ENCODE assay signal across 8 cellular contexts in the genomic region with DNA sequence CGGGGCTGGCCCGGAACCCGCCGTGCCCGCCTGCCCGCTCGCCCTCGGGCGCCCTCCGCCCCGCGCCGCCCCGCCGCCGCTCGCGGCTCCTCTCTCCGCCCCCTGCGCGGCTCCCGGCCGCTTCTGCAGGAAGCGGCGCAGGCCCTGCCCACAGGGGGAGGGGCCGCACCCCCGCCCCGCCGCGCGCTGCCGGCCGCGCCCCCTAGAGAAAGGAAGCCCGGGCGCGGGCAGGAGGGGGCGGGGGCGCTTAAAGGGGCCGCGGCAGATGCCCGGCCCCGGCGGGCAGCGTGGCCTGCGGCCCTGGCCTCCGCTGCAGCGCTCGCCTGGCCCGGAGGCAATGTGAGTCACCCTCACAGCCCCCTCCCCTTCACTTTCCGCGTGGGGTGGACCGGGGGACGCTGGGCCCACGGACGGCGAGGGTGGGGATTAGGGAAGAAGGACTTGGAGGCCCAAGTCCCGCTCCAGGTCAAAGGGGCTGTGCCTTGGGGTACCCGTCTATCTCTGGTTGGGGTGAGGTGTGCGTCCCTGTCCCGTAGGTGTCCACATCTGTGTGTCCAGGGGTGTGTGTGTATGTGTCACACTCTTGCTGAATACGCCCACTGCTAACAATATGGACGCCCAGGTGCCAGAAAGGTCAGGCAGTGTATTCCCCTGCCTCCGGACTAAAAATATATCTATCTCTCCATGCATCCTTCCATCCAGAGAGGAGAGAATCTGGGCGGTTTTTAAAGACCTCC. TPM values are rescaled to one million over a fixed set of nuclear protein-coding genes. Genes with fewer than 3 reads are reported as not detected.
DNase-seq lines count a peak whose midpoint lies in the region; ATAC-seq and TF ChIP-seq lines count a peak whose summit lies in the region.

A gene with protein sequence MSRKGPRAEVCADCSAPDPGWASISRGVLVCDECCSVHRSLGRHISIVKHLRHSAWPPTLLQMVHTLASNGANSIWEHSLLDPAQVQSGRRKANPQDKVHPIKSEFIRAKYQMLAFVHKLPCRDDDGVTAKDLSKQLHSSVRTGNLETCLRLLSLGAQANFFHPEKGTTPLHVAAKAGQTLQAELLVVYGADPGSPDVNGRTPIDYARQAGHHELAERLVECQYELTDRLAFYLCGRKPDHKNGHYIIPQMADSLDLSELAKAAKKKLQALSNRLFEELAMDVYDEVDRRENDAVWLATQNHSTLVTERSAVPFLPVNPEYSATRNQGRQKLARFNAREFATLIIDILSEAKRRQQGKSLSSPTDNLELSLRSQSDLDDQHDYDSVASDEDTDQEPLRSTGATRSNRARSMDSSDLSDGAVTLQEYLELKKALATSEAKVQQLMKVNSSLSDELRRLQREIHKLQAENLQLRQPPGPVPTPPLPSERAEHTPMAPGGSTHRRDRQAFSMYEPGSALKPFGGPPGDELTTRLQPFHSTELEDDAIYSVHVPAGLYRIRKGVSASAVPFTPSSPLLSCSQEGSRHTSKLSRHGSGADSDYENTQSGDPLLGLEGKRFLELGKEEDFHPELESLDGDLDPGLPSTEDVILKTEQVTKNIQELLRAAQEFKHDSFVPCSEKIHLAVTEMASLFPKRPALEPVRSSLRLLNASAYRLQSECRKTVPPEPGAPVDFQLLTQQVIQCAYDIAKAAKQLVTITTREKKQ (minus strand): TSS at position 125 of the 737 bp plus-strand sequence. CDS start 270 bp downstream, outside the sequence.

- ATAC-seq in HG03135 (IDR thresholded peaks at IDR 0.05; ENCODE audit: unreplicated experiment): peak; percentile 55

- H3K9me3 Mint-ChIP-seq in chondrocyte (ENCODE audit: low read depth): no peaks in the 10 kb centered on the region

- H3K4me3 Mint-ChIP-seq in chondrocyte (ENCODE audit: unreplicated experiment): peak within 1 kb of the TSS; percentile 88

- DNase-seq in NCI-H524 (lab: John Stamatoyannopoulos, UW) (peak; percentile 87 to 95), NCI-H524 treated with DMSO at 0.1 percent for 48 hours (lab: John Stamatoyannopoulos, UW) (no peak), NCI-H226 (peak; percentile 83), chondrocyte (ENCODE audit: low spot score) (peak; percentile 82), kidney glomerular epithelial cell (lab: John Stamatoyannopoulos, UW) (peak; percentile 59)
- DNase-seq in activated CD4-positive, CD25-positive, alpha-beta regulatory T cell treated with anti-CD3 and anti-CD28 coated beads, Interleukin-2, amount 50 U/mL, for 72 hours: peak; percentile 85
- DNase-seq in stimulated activated CD4-positive, alpha-beta T cell treated with anti-CD3 and anti-CD28 coated beads, Interleukin-15, amount 100 ng/mL, for 24 hours: peak; percentile 89

- H3K27ac Mint-ChIP-seq in chondrocyte (ENCODE audit: unreplicated experiment): peak within 1 kb of the TSS; percentile 92

- H3K4me1 Mint-ChIP-seq in chondrocyte (ENCODE audit: low read depth): peaks cover 71% of the 10 kb centered on the region

- no peaks in the 10 kb centered on the region for H3K27me3 Mint-ChIP-seq in chondrocyte (ENCODE audit: low read depth)

- TF ChIP-seq CTCF in chondrocyte (IDR thresholded peaks at IDR 0.05): peak; percentile 23

- H3K36me3 Mint-ChIP-seq in chondrocyte (ENCODE audit: low read depth): no peaks in the 10 kb centered on the region

RNA-seq across cellular contexts. Expression of the gene that starts here (rescaled TPM):
- total RNA-seq in chondrocyte: 32.1 to 37.7 TPM (median 35.7 TPM) in 3 replicates
